Comparison of ENCODE assay signal across 10 cellular contexts in the genomic region with DNA sequence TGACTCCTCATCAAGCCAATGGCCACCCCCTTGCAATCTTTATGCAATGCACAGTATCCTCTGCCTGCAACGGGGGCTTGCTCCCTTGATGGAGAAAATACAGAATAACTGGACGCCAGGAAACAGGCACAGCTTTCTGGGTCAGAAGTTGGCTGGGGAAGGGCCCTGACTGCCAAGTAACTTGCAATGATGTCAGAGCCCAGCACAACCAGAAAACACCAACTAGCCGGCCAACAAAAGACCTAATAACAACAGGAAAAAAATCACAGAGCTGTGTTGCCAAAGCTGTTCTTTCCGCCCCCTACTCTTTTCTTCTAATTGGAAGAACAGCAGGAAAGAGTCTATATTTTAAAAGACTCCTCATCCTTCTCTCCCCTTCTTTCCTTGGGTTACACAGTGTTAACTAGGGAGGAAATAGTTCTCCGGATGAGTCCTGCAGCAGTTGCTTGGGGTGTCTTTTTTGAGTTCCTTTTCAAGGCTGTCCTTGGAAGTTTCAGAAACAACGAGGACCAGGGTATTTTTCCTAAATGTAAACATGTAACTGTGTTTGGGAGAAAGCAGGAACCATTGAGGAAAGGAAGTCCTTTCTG. TPM values are rescaled to one million over a fixed set of nuclear protein-coding genes. Genes with fewer than 3 reads are reported as not detected.
DNase-seq lines count a peak whose midpoint lies in the region; ATAC-seq and TF ChIP-seq lines count a peak whose summit lies in the region.
"Had no signal": no experiment of that assay in that cellular context is flagged by ENCODE, and none has a peak within 500 bp of the region (broad histone marks: within the 10 kb centered on the region; RNA-seq: fewer than 3 reads in every experiment).

No MANE protein-coding gene starts in this region.

- no peak for TF ChIP-seq POLR2A in esophagus muscularis mucosa (IDR thresholded peaks at IDR 0.05; ENCODE audit: low read depth)
- no peak for TF ChIP-seq POLR2A in testis (IDR thresholded peaks at IDR 0.05)

- H3K4me3 ChIP-seq in WERI-Rb-1 (ENCODE audit: low read depth, low read length) (peak overlapping the region; percentile 74), esophagus muscularis mucosa (peak overlapping the region in 3 of 4 donors; percentile 61 to 81 (median 73)), mesodermal cell (ENCODE audit: extremely low read depth, insufficient read depth, low read length, poor library complexity, severe bottlenecking) (no peak overlapping the region), testis (no peak overlapping the region)

- H3K9me3 ChIP-seq in WERI-Rb-1 (ENCODE audit: severe bottlenecking) (no peaks in the 10 kb centered on the region), esophagus muscularis mucosa (no peaks in the 10 kb centered on the region), mesodermal cell (ENCODE audit: control insufficient read depth, low read length) (no peaks in the 10 kb centered on the region), testis (no peaks in the 10 kb centered on the region)

- CTCF ChIA-PET in RWPE1 (lab: Yijun Ruan, JAX): interaction anchor here (0.5 kb wide), 1 partner anchor 570 kb away, joined by 6 read pairs; no protein-coding TSS in a partner anchor

- TF ChIP-seq CTCF in WERI-Rb-1 (IDR thresholded peaks at IDR 0.05; ENCODE audit: low read depth, low read length) (no peak), esophagus muscularis mucosa (IDR thresholded peaks at IDR 0.05) (no peak), testis (IDR thresholded peaks at IDR 0.05) (no peak), RWPE1 (conservative IDR thresholded peaks at IDR 0.05; ENCODE audit: low read depth) (no peak)

- H3K27me3 ChIP-seq in WERI-Rb-1 (ENCODE audit: insufficient read depth, low read depth, severe bottlenecking): no peaks in the 10 kb centered on the region
- peaks cover 0 to 7% (median 0%) of the 10 kb centered on the region in 4 donors for H3K27me3 ChIP-seq in esophagus muscularis mucosa
- no peaks in the 10 kb centered on the region for H3K27me3 ChIP-seq in testis

- peaks cover 22 to 49% (median 41%) of the 10 kb centered on the region in 4 donors for H3K4me1 ChIP-seq in esophagus muscularis mucosa
- peaks cover 10% of the 10 kb centered on the region for H3K4me1 ChIP-seq in mesodermal cell (ENCODE audit: control insufficient read depth, insufficient read depth, low read length, poor library complexity, severe bottlenecking)
- no peaks in the 10 kb centered on the region for H3K4me1 ChIP-seq in testis

- intact Hi-C loops in esophagus muscularis mucosa (cut with DNase I) (loop anchor here (10.0 kb wide), 1 partner anchor 521 kb away; no protein-coding TSS in a partner anchor), testis (cut with DNase I; ENCODE audit: low total_unique reads) (no loop called here)

- DNase-seq in WERI-Rb-1: no peak
- DNase-seq in esophagus muscularis mucosa (ENCODE audit: extremely low spot score): no peak
- DNase-seq in testis: peak; percentile 33
- no peak for DNase-seq in RWPE1 (ENCODE audit: low spot score)
- DNase-seq in COLO829 (ENCODE audit: low spot score): no peak
- DNase-seq: activated effector memory CD4-positive, alpha-beta T cell treated with Interleukin-2 at 50 U/mL for 16 hours; erythroblast; PC-3 had no signal

- POLR2A ChIA-PET in RWPE1 (lab: Yijun Ruan, JAX; ENCODE audit: low non-redundant PET): no interaction called here

- WGBS in esophagus muscularis mucosa: 18% methylated on average over 6 of the region's 6 CpGs
- WGBS in mesodermal cell (ENCODE audit: insufficient coverage in 2 of 2), 2 experiments: 59 to 86% methylated on average over 1 to 4 of the region's 6 CpGs
- WGBS in testis, 2 donors: 7 to 13% methylated on average over 6 of the region's 6 CpGs

- no peak for TF ChIP-seq EP300 in esophagus muscularis mucosa (IDR thresholded peaks at IDR 0.05)

- H3K27ac ChIP-seq in WERI-Rb-1 (peak overlapping the region; percentile 97), esophagus muscularis mucosa (replicated peaks in 1 of 4) (peak overlapping the region; percentile 15 to 89 (median 82)), mesodermal cell (ENCODE audit: low read depth, low read length, severe bottlenecking) (peak overlapping the region; percentile 84), testis (no peak overlapping the region), RWPE1 (no peak overlapping the region)

- H3K36me3 ChIP-seq in WERI-Rb-1 (peaks cover 4% of the 10 kb centered on the region), esophagus muscularis mucosa (no peaks in the 10 kb centered on the region), mesodermal cell (ENCODE audit: control insufficient read depth, insufficient read depth, low read length) (no peaks in the 10 kb centered on the region), testis (ENCODE audit: low read depth, missing control alignments) (no peaks in the 10 kb centered on the region)

- ATAC-seq in HG02642 (IDR thresholded peaks at IDR 0.05; ENCODE audit: poor library complexity, unreplicated experiment): no peak
- ATAC-seq: PC-3 had no signal

RNA-seq across cellular contexts. Expression of gene SEMA6D, which starts 1.4 kb away (rescaled TPM):
- total RNA-seq in esophagus muscularis mucosa (1 to 10 TPM; 2.1 to 5.2 (median 3.8) TPM), testis (1 to 10 TPM; 4.3 to 5.6 TPM)
- polyA plus RNA-seq in mesodermal cell (2013, experiment 1 of 2): 38.2 TPM
- 36.8 TPM for polyA plus RNA-seq in mesodermal cell (2013, experiment 2 of 2)
- polyA plus RNA-seq in testis (ENCODE audit: insufficient read depth, low read depth, low replicate concordance): 4.0 TPM

Comparison
In these comparisons a context has a peak if more than half of its experiments do, and no peak if none do; other contexts are left out.
1. H3K27ac ChIP-seq: peak in WERI-Rb-1 (single experiment), esophagus muscularis mucosa (4 of 4) and mesodermal cell (single experiment); none in testis (0 of 2) and RWPE1 (single experiment).
2. H3K4me3 ChIP-seq: peak in WERI-Rb-1 (single experiment) and esophagus muscularis mucosa (3 of 4); none in mesodermal cell (single experiment) and testis (0 of 2).